In genomic region chr14:100238419-100239199, GRCh38 we compare ENCODE assay signal across 8 cellular contexts. TPM values are rescaled to one million over a fixed set of nuclear protein-coding genes. Genes with fewer than 3 reads are reported as not detected.
DNase-seq lines count a peak whose midpoint lies in the region; TF ChIP-seq lines count a peak whose summit lies in the region.

Gene YY1, plus strand, starts transcription at chr14:100239144. Its CDS starts 101 bp downstream, at chr14:100239245.

- H3K36me3 ChIP-seq in ectodermal cell (ENCODE audit: control insufficient read depth, insufficient read depth, low read length): no peaks in the 10 kb centered on the region

- peak; percentile 100 for DNase-seq in COLO668 (lab: John Stamatoyannopoulos, UW; ENCODE audit: unreplicated experiment)
- peak; percentile 100 for DNase-seq in GM20000 (ENCODE audit: low spot score)
- DNase-seq in HS-5 (ENCODE audit: low read depth): peak; percentile 75
- peak; percentile 92 for DNase-seq in NK-92 (lab: John Stamatoyannopoulos, UW; ENCODE audit: unreplicated experiment)
- peak; percentile 97 to 99 for DNase-seq in activated CD8-positive, alpha-beta memory T cell treated with anti-CD3 and anti-CD28 coated beads for 1 hour (ENCODE audit: extremely low read depth in 1 of 2, low read depth in 1 of 2)
- DNase-seq in lung microvascular endothelial cell (ENCODE audit: low read depth in 2 of 2): peak; percentile 99
- DNase-seq in stimulated activated CD4-positive, alpha-beta T cell treated with anti-CD3 and anti-CD28 coated beads, TNF-alpha, amount 100 ng/mL, for 4 hours (ENCODE audit: low read depth in 3 of 3): peak; percentile 98 to 99 (median 98)

- H3K27ac ChIP-seq in ectodermal cell (ENCODE audit: insufficient read depth, low read depth, low read length, poor library complexity, severe bottlenecking): peak within 1 kb of the TSS; percentile 98

- no peaks in the 10 kb centered on the region for H3K27me3 ChIP-seq in ectodermal cell (ENCODE audit: control insufficient read depth, insufficient read depth, low read length, poor library complexity, severe bottlenecking)

- peak within 1 kb of the TSS; percentile 95 for H3K4me3 ChIP-seq in ectodermal cell (ENCODE audit: insufficient read depth, low read depth, low read length)

- 0% methylated on average over 106 to 120 of the region's 123 CpGs for WGBS in ectodermal cell, 2 experiments

- peaks cover 19% of the 10 kb centered on the region for H3K4me1 ChIP-seq in ectodermal cell (ENCODE audit: control insufficient read depth, insufficient read depth, low read length)

- H3K9me3 ChIP-seq in ectodermal cell (ENCODE audit: control insufficient read depth, low read length): no peaks in the 10 kb centered on the region

- no peak for TF ChIP-seq CTCF in GM20000 (IDR thresholded peaks at IDR 0.05; ENCODE audit: extremely low read depth, missing control alignments)

RNA-seq across cellular contexts. Expression of gene YY1, which starts in this region (rescaled TPM):
- 103 TPM for polyA plus RNA-seq in ectodermal cell (2013, experiment 1 of 4)
- 102 TPM for polyA plus RNA-seq in ectodermal cell (2013, experiment 2 of 4)
- polyA plus RNA-seq in ectodermal cell (2013, experiment 3 of 4): 74.3 TPM
- polyA plus RNA-seq in ectodermal cell (2013, experiment 4 of 4): 72.7 TPM
- 31.6 and 39.3 TPM in 2 replicates for total RNA-seq in lung microvascular endothelial cell

Comparison
In these comparisons a context has a peak if more than half of its experiments do, and no peak if none do; other contexts are left out.
1. Peak in every context shown above with its lines: DNase-seq, H3K4me3 ChIP-seq and H3K27ac ChIP-seq.